Comparison of ENCODE assay signal across 15 cellular contexts in the genomic region with DNA sequence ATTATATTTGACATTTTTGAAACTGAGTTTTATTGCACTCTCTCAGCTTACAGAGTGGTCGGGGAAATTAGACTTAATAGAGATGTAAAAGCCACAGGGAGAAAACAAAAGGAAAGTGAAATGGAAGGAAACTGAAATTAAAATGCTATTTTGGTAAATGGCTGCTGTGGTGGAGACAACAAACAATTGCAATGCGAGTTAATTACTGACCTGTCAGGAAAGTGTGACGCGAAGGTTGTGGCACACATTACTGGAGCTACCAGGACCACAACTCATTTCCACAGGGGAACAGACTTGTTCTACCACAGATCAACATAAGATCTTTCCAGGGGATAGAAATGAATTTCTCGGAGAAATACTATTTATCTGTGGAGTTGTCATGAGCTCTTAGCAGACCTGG. TPM values are rescaled to one million over a fixed set of nuclear protein-coding genes. Genes with fewer than 3 reads are reported as not detected.
DNase-seq lines count a peak whose midpoint lies in the region; ATAC-seq and TF ChIP-seq lines count a peak whose summit lies in the region.
"Had no signal": no experiment of that assay in that cellular context is flagged by ENCODE, and none has a peak within 500 bp of the region (broad histone marks: within the 10 kb centered on the region; RNA-seq: fewer than 3 reads in every experiment).

No MANE protein-coding gene starts in this region.

- POLR2A ChIA-PET in naive thymus-derived CD4-positive, alpha-beta T cell (lab: Charles Lee) = interaction anchor here (0.6 to 3.2 kb wide), 9 partner anchors 8 to 520 kb away, joined by 3 to 33 read pairs (median 4); partner anchors contain the start of gene ARHGAP15

- peak; percentile 45 for ATAC-seq in GM21576 (IDR thresholded peaks at IDR 0.05; ENCODE audit: unreplicated experiment)
- ATAC-seq in HG03439 (IDR thresholded peaks at IDR 0.05; ENCODE audit: unreplicated experiment) = peak; percentile 57
- no peak for ATAC-seq in naive thymus-derived CD4-positive, alpha-beta T cell
- ATAC-seq: A549 had no signal

- H3K9me3 ChIP-seq in naive thymus-derived CD4-positive, alpha-beta T cell (ENCODE audit: control insufficient read depth in 2 of 3, low read length in 3 of 3) = no peaks in the 10 kb centered on the region
- H3K9me3 ChIP-seq in BE2C = no peaks in the 10 kb centered on the region
- H3K9me3 ChIP-seq: A549 had no signal

- no peaks in the 10 kb centered on the region for H3K27me3 ChIP-seq in naive thymus-derived CD4-positive, alpha-beta T cell (ENCODE audit: control insufficient read depth in 2 of 2, insufficient read depth in 2 of 2, low read length in 2 of 2)
- no peaks in the 10 kb centered on the region for H3K27me3 ChIP-seq in BE2C

- CTCF ChIA-PET in naive thymus-derived CD4-positive, alpha-beta T cell (lab: Charles Lee) = interaction anchor here (1.0 to 1.1 kb wide), 3 partner anchors 16 to 114 kb away, joined by 3 to 4 read pairs (median 3); no protein-coding TSS in a partner anchor

- H3K36me3 ChIP-seq in naive thymus-derived CD4-positive, alpha-beta T cell (ENCODE audit: control insufficient read depth in 2 of 3, insufficient read depth in 3 of 3, low read length in 3 of 3) = no peaks in the 10 kb centered on the region
- H3K36me3 ChIP-seq in BE2C = no peaks in the 10 kb centered on the region

- peak overlapping the region; percentile 52 for H3K27ac ChIP-seq in naive thymus-derived CD4-positive, alpha-beta T cell (ENCODE audit: low read depth, low read length)
- H3K27ac ChIP-seq: A549, dorsolateral prefrontal cortex had no signal

- H3K4me1 Mint-ChIP-seq in activated CD4-positive, alpha-beta T cell treated with anti-CD3 and anti-CD28 coated beads, Interleukin-2, amount 10 ng/mL, durations not matched to agents 24 days and 14 days = peaks cover 70% of the 10 kb centered on the region
- peaks cover 70 to 100% (median 91%) of the 10 kb centered on the region in 7 donors for H3K4me1 Mint-ChIP-seq in naive thymus-derived CD4-positive, alpha-beta T cell

- H3K9me3 Mint-ChIP-seq in activated CD4-positive, alpha-beta T cell treated with anti-CD3 and anti-CD28 coated beads, Interleukin-2, amount 10 ng/mL, durations not matched to agents 24 days and 14 days = no peaks in the 10 kb centered on the region
- no peaks in the 10 kb centered on the region for H3K9me3 Mint-ChIP-seq in naive thymus-derived CD4-positive, alpha-beta T cell

- H3K4me1 ChIP-seq in naive thymus-derived CD4-positive, alpha-beta T cell (ENCODE audit: control insufficient read depth in 2 of 2, insufficient read depth in 2 of 2, low read length in 2 of 2) = peaks cover 64 to 66% of the 10 kb centered on the region in 2 donors
- no peaks in the 10 kb centered on the region for H3K4me1 ChIP-seq in BE2C

- H3K4me3 ChIP-seq in naive thymus-derived CD4-positive, alpha-beta T cell (ENCODE audit: low read length) = peak overlapping the region; percentile 5
- H3K4me3 ChIP-seq in BE2C (ENCODE audit: low read depth, low read length) = no peak overlapping the region
- H3K4me3 ChIP-seq: A549, dorsolateral prefrontal cortex had no signal

- peaks cover 19% of the 10 kb centered on the region for H3K36me3 Mint-ChIP-seq in activated CD4-positive, alpha-beta T cell treated with anti-CD3 and anti-CD28 coated beads, Interleukin-2, amount 10 ng/mL, durations not matched to agents 24 days and 14 days (ENCODE audit: low read depth)
- H3K36me3 Mint-ChIP-seq in naive thymus-derived CD4-positive, alpha-beta T cell = peaks cover 0 to 34% (median 14%) of the 10 kb centered on the region in 5 donors
- H3K36me3 Mint-ChIP-seq: mesothelial cell of epicardium had no signal

- peak overlapping the region; percentile 64 for H3K4me3 Mint-ChIP-seq in activated CD4-positive, alpha-beta T cell treated with anti-CD3 and anti-CD28 coated beads, Interleukin-2, amount 10 ng/mL, durations not matched to agents 24 days and 14 days
- H3K4me3 Mint-ChIP-seq in naive thymus-derived CD4-positive, alpha-beta T cell = peak overlapping the region; percentile 16 to 80 (median 47)
- H3K4me3 Mint-ChIP-seq: mesothelial cell of epicardium had no signal

- TF ChIP-seq CTCF in BE2C (IDR thresholded peaks at IDR 0.05; ENCODE audit: low read depth, low read length) = no peak

- no peak for DNase-seq in activated CD4-positive, alpha-beta T cell treated with anti-CD3 and anti-CD28 coated beads, Interleukin-2, amount 10 ng/mL, durations not matched to agents 24 days and 14 days
- no peak for DNase-seq in activated CD4-positive, alpha-beta T cell treated with anti-CD3 and anti-CD28 coated beads, Interleukin-2, amount 50 U/mL, for 4 hours
- DNase-seq in naive thymus-derived CD4-positive, alpha-beta T cell = no peak
- DNase-seq in occipital lobe (lab: John Stamatoyannopoulos, UW) (no peak), NCI-H2029 treated with DMSO at 0.1 percent for 48 hours (lab: John Stamatoyannopoulos, UW) (no peak), BE2C (no peak)
- DNase-seq: activated effector memory CD4-positive, alpha-beta T cell treated with Interleukin-2 at 50 U/mL for 16 hours; dorsolateral prefrontal cortex; head of caudate nucleus; NCI-H748 treated with DMSO at 0.1 percent for 48 hours had no signal

- H3K27ac Mint-ChIP-seq in activated CD4-positive, alpha-beta T cell treated with anti-CD3 and anti-CD28 coated beads, Interleukin-2, amount 10 ng/mL, durations not matched to agents 24 days and 14 days = peak overlapping the region; percentile 64
- H3K27ac Mint-ChIP-seq in naive thymus-derived CD4-positive, alpha-beta T cell = peak overlapping the region; percentile 31 to 94 (median 84)
- H3K27ac Mint-ChIP-seq: mesothelial cell of epicardium had no signal

- intact Hi-C loops in activated CD4-positive, alpha-beta T cell treated with anti-CD3 and anti-CD28 coated beads, Interleukin-2, amount 10 ng/mL, durations not matched to agents 24 days and 14 days (cut with micrococcal nuclease) = loop anchor here (1.0 kb wide), 1 partner anchor 8 kb away; no protein-coding TSS in a partner anchor
- intact Hi-C loops in naive thymus-derived CD4-positive, alpha-beta T cell (cut with micrococcal nuclease) = loop anchor here in 1 of 2 donors (1.0 kb wide), 1 partner anchor 8 kb away; no protein-coding TSS in a partner anchor

- H3K27me3 Mint-ChIP-seq in activated CD4-positive, alpha-beta T cell treated with anti-CD3 and anti-CD28 coated beads, Interleukin-2, amount 10 ng/mL, durations not matched to agents 24 days and 14 days = no peaks in the 10 kb centered on the region
- no peaks in the 10 kb centered on the region for H3K27me3 Mint-ChIP-seq in naive thymus-derived CD4-positive, alpha-beta T cell

RNA-seq across cellular contexts. Expression of gene ARHGAP15, which starts 19.5 kb away (rescaled TPM):
- 56.0 and 56.2 TPM in 2 replicates for total RNA-seq in activated CD4-positive, alpha-beta T cell treated with anti-CD3 and anti-CD28 coated beads, Interleukin-2, amount 10 ng/mL, durations not matched to agents 24 days and 14 days
- 100 to 1,000 TPM; 164 to 218 (median 183) TPM for total RNA-seq in naive thymus-derived CD4-positive, alpha-beta T cell
- 100 to 1,000 TPM; 306 to 311 TPM for polyA plus RNA-seq in naive thymus-derived CD4-positive, alpha-beta T cell
- 14.2 TPM for total RNA-seq in occipital lobe
- 1.9 TPM for polyA plus RNA-seq in BE2C (2012; ENCODE audit: insufficient read depth, insufficient read length, low read depth)
- total RNA-seq: MCF 10A had no signal
